Comparison of ENCODE assay signal across 15 cellular contexts in genomic region chr18:78352905-78353304, GRCh38.
A peak's percentile ranks its signal among the peaks of the same experiment; 100 is the strongest.
DNase-seq lines count a peak whose midpoint lies in the region; ATAC-seq and TF ChIP-seq lines count a peak whose summit lies in the region.
"Had no signal": no experiment of that assay in that cellular context is flagged by ENCODE, and none has a peak within 500 bp of the region (broad histone marks: within the 10 kb centered on the region; RNA-seq: fewer than 3 reads in every experiment).

No MANE protein-coding gene starts in this region.

- H4K20me1 ChIP-seq in H9 (ENCODE audit: control insufficient read depth, insufficient read depth, insufficient read length): no peaks in the 10 kb centered on the region

- no peaks in the 10 kb centered on the region for H3K4me1 ChIP-seq in H9 (ENCODE audit: insufficient read depth, low read length)
- H3K4me1 ChIP-seq in mesenchymal stem cell (ENCODE audit: control insufficient read depth, insufficient read depth, low read depth, low read length): no peaks in the 10 kb centered on the region

- no peak overlapping the region for H4K8ac ChIP-seq in H9 (replicated peaks; ENCODE audit: insufficient read length, low read depth, low read length)
- no peak overlapping the region for H4K8ac ChIP-seq in mesenchymal stem cell (ENCODE audit: low read length)

- H3K27me3 Mint-ChIP-seq in H9 (ENCODE audit: low read depth) (no peaks in the 10 kb centered on the region; the same call in 1 of the 2 replicates), WTC11 (ENCODE audit: low read depth) (peaks cover 3% of the 10 kb centered on the region)
- no peaks in the 10 kb centered on the region for H3K27me3 Mint-ChIP-seq in stimulated activated memory B cell treated with anti-CD40 and anti-IgM and Interleukin-4, amounts not matched to agents 10 μg/mL and 1 μg/mL and 100 μg/mL, for 72 hours
- H3K27me3 Mint-ChIP-seq: B cell; CD4-positive, alpha-beta T cell had no signal

- H3K4me2 ChIP-seq in H9 (ENCODE audit: insufficient read depth, insufficient read length, low read length) (no peak overlapping the region), mesenchymal stem cell (ENCODE audit: low read length, poor library complexity, severe bottlenecking) (no peak overlapping the region)

- H3K4ac ChIP-seq in H9 (ENCODE audit: low read depth, low read length) (no peak overlapping the region), mesenchymal stem cell (ENCODE audit: low read depth in 1 of 2, low read length in 2 of 2) (no peak overlapping the region)

- H3K23ac ChIP-seq in H9 (ENCODE audit: insufficient read length, low read depth, low read length): no peak overlapping the region
- H3K23ac ChIP-seq in mesenchymal stem cell (ENCODE audit: low read length in 2 of 2): no peak overlapping the region

- H3K36me3 Mint-ChIP-seq in H9 (ENCODE audit: insufficient read depth in 1 of 3, low read depth in 3 of 3) (0 out of 7 replicates have a peak, but pooled peaks cover 0 to 2% (median 0%) of the 10 kb centered on the region in 3 experiments), WTC11 (peaks cover 32% of the 10 kb centered on the region)
- no peaks in the 10 kb centered on the region for H3K36me3 Mint-ChIP-seq in stimulated activated memory B cell treated with anti-CD40 and anti-IgM and Interleukin-4, amounts not matched to agents 10 μg/mL and 1 μg/mL and 100 μg/mL, for 72 hours

- ATAC-seq in WTC11 (peak; percentile 91), GM18861 (IDR thresholded peaks at IDR 0.05; ENCODE audit: unreplicated experiment) (no peak)
- ATAC-seq in stimulated activated memory B cell treated with anti-CD40 and anti-IgM and Interleukin-4, amounts not matched to agents 10 μg/mL and 1 μg/mL and 100 μg/mL, for 72 hours: no peak
- ATAC-seq: HCT116 had no signal

- H3K4me3 Mint-ChIP-seq in H9: no peak overlapping the region
- no peak overlapping the region for H3K4me3 Mint-ChIP-seq in WTC11
- H3K4me3 Mint-ChIP-seq in stimulated activated memory B cell treated with anti-CD40 and anti-IgM and Interleukin-4, amounts not matched to agents 10 μg/mL and 1 μg/mL and 100 μg/mL, for 72 hours: no peak overlapping the region
- H3K4me3 Mint-ChIP-seq: B cell; CD4-positive, alpha-beta T cell had no signal

- H3K27ac ChIP-seq in H9 (ENCODE audit: insufficient read length, low read depth, low read length) (no peak overlapping the region), mesenchymal stem cell (ENCODE audit: low read length, poor library complexity, severe bottlenecking) (no peak overlapping the region)

- H3K4me3 ChIP-seq in mesenchymal stem cell (ENCODE audit: insufficient read depth in 1 of 2, low read depth in 1 of 2, low read length in 2 of 2): no peak overlapping the region

- H3K9me3 ChIP-seq in H9 (ENCODE audit: control insufficient read depth, low read depth, low read length): no peaks in the 10 kb centered on the region
- peaks cover 6% of the 10 kb centered on the region for H3K9me3 ChIP-seq in mesenchymal stem cell (ENCODE audit: control insufficient read depth, low read length)

- H3K27me3 ChIP-seq in H9 (ENCODE audit: insufficient read depth, low read length): no peaks in the 10 kb centered on the region
- no peaks in the 10 kb centered on the region for H3K27me3 ChIP-seq in mesenchymal stem cell (ENCODE audit: control insufficient read depth in 1 of 2, insufficient read depth in 1 of 2, low read length in 2 of 2)

- peak; percentile 16; the same call in 1 of the 3 replicates for TF ChIP-seq CTCF in H9 (conservative IDR thresholded peaks at IDR 0.05)
- no peak for TF ChIP-seq CTCF in WTC11 (IDR thresholded peaks at IDR 0.05)

- H2BK15ac ChIP-seq in H9 (ENCODE audit: low read depth, low read length): no peak overlapping the region
- H2BK15ac ChIP-seq in mesenchymal stem cell (ENCODE audit: low read depth, poor library complexity, severe bottlenecking): no peak overlapping the region

- H2BK5ac ChIP-seq in H9 (ENCODE audit: insufficient read length, low read length) (no peak overlapping the region), mesenchymal stem cell (ENCODE audit: low read depth, low read length, poor library complexity, severe bottlenecking) (no peak overlapping the region)

- H3K14ac ChIP-seq in H9 (ENCODE audit: insufficient read depth, low read length): no peak overlapping the region
- no peak overlapping the region for H3K14ac ChIP-seq in mesenchymal stem cell (ENCODE audit: low read length in 2 of 2)

- H2AFZ ChIP-seq in H9 (ENCODE audit: low read length): no peak overlapping the region
- no peak overlapping the region for H2AFZ ChIP-seq in mesenchymal stem cell (ENCODE audit: low read depth, low read length)

- H3K9me3 Mint-ChIP-seq in H9 (peaks cover 0 to 3% of the 10 kb centered on the region in 2 experiments; a peak in 2 of 5 replicates), WTC11 (peaks cover 36% of the 10 kb centered on the region)
- peaks cover 4% of the 10 kb centered on the region for H3K9me3 Mint-ChIP-seq in stimulated activated memory B cell treated with anti-CD40 and anti-IgM and Interleukin-4, amounts not matched to agents 10 μg/mL and 1 μg/mL and 100 μg/mL, for 72 hours
- H3K9me3 Mint-ChIP-seq: CD4-positive, alpha-beta T cell had no signal

- H2BK120ac ChIP-seq in H9 (ENCODE audit: low read depth, low read length, poor library complexity, severe bottlenecking) (no peak overlapping the region), mesenchymal stem cell (ENCODE audit: low read depth, low read length) (no peak overlapping the region)

- H3K36me3 ChIP-seq in mesenchymal stem cell (ENCODE audit: control insufficient read depth in 1 of 2, insufficient read depth in 2 of 2, low read depth in 1 of 2, low read length in 2 of 2): no peaks in the 10 kb centered on the region

- H3K4me1 Mint-ChIP-seq in H9: peaks cover 4 to 9% of the 10 kb centered on the region in 2 experiments
- H3K4me1 Mint-ChIP-seq in WTC11: 0 out of 2 replicates have a peak, but pooled peaks cover 4% of the 10 kb centered on the region
- H3K4me1 Mint-ChIP-seq in stimulated activated memory B cell treated with anti-CD40 and anti-IgM and Interleukin-4, amounts not matched to agents 10 μg/mL and 1 μg/mL and 100 μg/mL, for 72 hours: no peaks in the 10 kb centered on the region
- H3K4me1 Mint-ChIP-seq: B cell had no signal

- H4K91ac ChIP-seq in H9 (ENCODE audit: insufficient read length, low read depth, low read length) (no peak overlapping the region), mesenchymal stem cell (ENCODE audit: low read length) (no peak overlapping the region)

- DNase-seq in H9 (peak; percentile 65), WTC11 (ENCODE audit: low spot score) (peak; percentile 24), left kidney (ENCODE audit: low read depth, low spot score) (peak; percentile 42), mesenchymal stem cell (no peak), G401 (ENCODE audit: low spot score) (no peak)
- DNase-seq: C1 segment of cervical spinal cord; Calu3; CD4-positive, alpha-beta T cell; DMS 273 treated with DMSO at 0.1 percent for 48 hours; GDM1; GOT3 had no signal

- no peak overlapping the region for H3K56ac ChIP-seq in H9 (ENCODE audit: insufficient read length, low read depth, low read length)

- WGBS in H9 (ENCODE audit: extremely low coverage, insufficient read length, low lambda C conversion rate): no CpG with 5 or more reads among the region's 6 CpGs
- 44% methylated on average over 5 of the region's 6 CpGs for WGBS in mesenchymal stem cell

- H3K27ac Mint-ChIP-seq in H9 (peak overlapping the region in 1 of 3 experiments; percentile 54; a peak in 2 of 7 replicates), WTC11 (no peak overlapping the region)
- no peak overlapping the region for H3K27ac Mint-ChIP-seq in stimulated activated memory B cell treated with anti-CD40 and anti-IgM and Interleukin-4, amounts not matched to agents 10 μg/mL and 1 μg/mL and 100 μg/mL, for 72 hours
- H3K27ac Mint-ChIP-seq: B cell; CD4-positive, alpha-beta T cell had no signal

- H3T11ph ChIP-seq in H9 (ENCODE audit: low read length): no peak overlapping the region

- no peaks in the 10 kb centered on the region for H3K79me2 ChIP-seq in H9 (ENCODE audit: insufficient read depth, low read length)

- no peak overlapping the region for H4K5ac ChIP-seq in H9 (ENCODE audit: insufficient read length, low read depth, low read length)

- H3K23me2 ChIP-seq in H9 (ENCODE audit: insufficient read length, low read depth, low read length, poor library complexity, severe bottlenecking): no peaks in the 10 kb centered on the region

- H2BK20ac ChIP-seq in H9 (ENCODE audit: low read depth, low read length, poor library complexity, severe bottlenecking): no peak overlapping the region

- in situ Hi-C loops in G401 (cut with HindIII; ENCODE audit: low sequenced_read_pairs): no loop called here

- POLR2A ChIA-PET in WTC11 (lab: Charles Lee): no interaction called here

- H2BK12ac ChIP-seq in H9 (ENCODE audit: insufficient read length, low read depth, low read length): no peak overlapping the region
- no peak overlapping the region for H2BK12ac ChIP-seq in mesenchymal stem cell (ENCODE audit: low read length in 2 of 2)

- CTCF ChIA-PET in WTC11 (lab: Charles Lee): no interaction called here

- H3K79me1 ChIP-seq in H9 (ENCODE audit: insufficient read depth, low read depth, low read length, poor library complexity, severe bottlenecking) (no peaks in the 10 kb centered on the region), mesenchymal stem cell (replicated peaks; ENCODE audit: low read length, poor library complexity, severe bottlenecking) (no peaks in the 10 kb centered on the region)

- no peak overlapping the region for H3K9ac ChIP-seq in H9 (ENCODE audit: extremely low read depth, insufficient read length, low read length)
- no peak overlapping the region for H3K9ac ChIP-seq in mesenchymal stem cell (ENCODE audit: low read length)

- H2AK5ac ChIP-seq in H9 (ENCODE audit: insufficient read length, low read length) (no peak overlapping the region), mesenchymal stem cell (ENCODE audit: low read length, severe bottlenecking) (no peak overlapping the region)

- no peak overlapping the region for H3K18ac ChIP-seq in H9 (ENCODE audit: insufficient read length, low read depth, low read length)
- no peak overlapping the region for H3K18ac ChIP-seq in mesenchymal stem cell (ENCODE audit: low read depth in 1 of 2, low read length in 2 of 2)

TF ChIP-seq in WTC11, 78 proteins besides CTCF, POLR2A, EP300 and RAD21 (continues in another document):
- TF ChIP-seq NFATC4 (CRISPR knock-in tag; IDR thresholded peaks at IDR 0.05): no peak
- no peak for TF ChIP-seq ZNF263 (CRISPR knock-in tag; IDR thresholded peaks at IDR 0.05; ENCODE audit: low read depth)

Comparison
In these comparisons a context has a peak if more than half of its experiments do, and no peak if none do; other contexts are left out.
1. DNase-seq: peak in H9 (single experiment), WTC11 (single experiment) and left kidney (single experiment); none in mesenchymal stem cell (single experiment) and G401 (single experiment).